Comparison of ENCODE assay signal across 9 cellular contexts in genomic region chr2:66446178-66446860, GRCh38.
DNase-seq lines count a peak whose midpoint lies in the region; ATAC-seq and TF ChIP-seq lines count a peak whose summit lies in the region.
"Had no signal": no experiment of that assay in that cellular context is flagged by ENCODE, and none has a peak within 500 bp of the region (broad histone marks: within the 10 kb centered on the region; RNA-seq: fewer than 3 reads in every experiment).

No MANE protein-coding gene starts in this region.

- H3K4me1 ChIP-seq in iPS-15b (ENCODE audit: control insufficient read depth, insufficient read depth, low read length) = peaks cover 28% of the 10 kb centered on the region

- H3K9me3 ChIP-seq in iPS-15b (ENCODE audit: control insufficient read depth, insufficient read depth, low read length) = no peaks in the 10 kb centered on the region

- DNase-seq in ELF-1 (ENCODE audit: low read depth, low spot score) (peak; percentile 79), cardiac fibroblast (ENCODE audit: low read depth in 2 of 2) (peak; percentile 33 to 58), retina (peak; percentile 92), NCI-H446 treated with DMSO at 0.1 percent for 48 hours (lab: John Stamatoyannopoulos, UW) (no peak), SKM-1 (lab: John Stamatoyannopoulos, UW; ENCODE audit: unreplicated experiment) (no peak)
- DNase-seq: RPMI8226 had no signal

- H3K27me3 ChIP-seq in iPS-15b (ENCODE audit: control insufficient read depth, insufficient read depth, low read length) = peaks cover 61% of the 10 kb centered on the region

- H3K36me3 ChIP-seq in iPS-15b (ENCODE audit: control insufficient read depth, insufficient read depth, low read length) = no peaks in the 10 kb centered on the region

- H3K4me3 ChIP-seq in cardiac fibroblast (replicated peaks in 1 of 2; ENCODE audit: low read depth in 2 of 2, low read length in 2 of 2) (peak overlapping the region; percentile 5 to 12), iPS-15b (ENCODE audit: low read depth, low read length) (peak overlapping the region; percentile 68)

- ATAC-seq in HG03025 (IDR thresholded peaks at IDR 0.05; ENCODE audit: low FRiP score, unreplicated experiment) = no peak
- ATAC-seq in GM21825 (IDR thresholded peaks at IDR 0.05; ENCODE audit: unreplicated experiment) = no peak

- TF ChIP-seq CTCF in cardiac fibroblast (IDR thresholded peaks at IDR 0.05; ENCODE audit: low read depth, low read length) = no peak

- H3K9ac ChIP-seq in iPS-15b (ENCODE audit: low read depth, low read length) = no peak overlapping the region

Comparison
In these comparisons a context has a peak if more than half of its experiments do, and no peak if none do; other contexts are left out.
1. DNase-seq: peak in ELF-1 (single experiment), cardiac fibroblast (2 of 2) and retina (single experiment); none in NCI-H446 treated with DMSO at 0.1 percent for 48 hours (single experiment) and SKM-1 (single experiment).